In genomic region chr15:40493089-40493840, GRCh38 we compare ENCODE assay signal across 10 cellular contexts. TPM values are rescaled to one million over a fixed set of nuclear protein-coding genes. Genes with fewer than 3 reads are reported as not detected.
A peak's percentile ranks its signal among the peaks of the same experiment; 100 is the strongest.
DNase-seq lines count a peak whose midpoint lies in the region; ATAC-seq and TF ChIP-seq lines count a peak whose summit lies in the region.
"Had no signal": no experiment of that assay in that cellular context is flagged by ENCODE, and none has a peak within 500 bp of the region (broad histone marks: within the 10 kb centered on the region; RNA-seq: fewer than 3 reads in every experiment).

No MANE protein-coding gene starts in this region.

- H3K27ac ChIP-seq in KMS-11 (no peak overlapping the region; the same call in 1 of the 2 replicates), mesendoderm (ENCODE audit: low read depth, low read length) (no peak overlapping the region)

- H3K79me2 ChIP-seq in KMS-11 (ENCODE audit: insufficient read depth, low read depth) (no peaks in the 10 kb centered on the region), mesendoderm (ENCODE audit: control insufficient read depth, insufficient read depth, low read length) (no peaks in the 10 kb centered on the region)

- H2BK5ac ChIP-seq in mesendoderm (ENCODE audit: low read length) = no peak overlapping the region

- H3K27me3 ChIP-seq in KMS-11 (ENCODE audit: insufficient read depth, low read depth) = no peaks in the 10 kb centered on the region
- no peaks in the 10 kb centered on the region for H3K27me3 ChIP-seq in mesendoderm (ENCODE audit: insufficient read depth, low read length, poor library complexity)

- H3K27ac Mint-ChIP-seq in activated naive CD8-positive, alpha-beta T cell = peak overlapping the region; percentile 64
- H3K27ac Mint-ChIP-seq: immature natural killer cell had no signal

- H3K36me3 Mint-ChIP-seq in activated naive CD8-positive, alpha-beta T cell = no peaks in the 10 kb centered on the region
- H3K36me3 Mint-ChIP-seq: immature natural killer cell had no signal

- intact Hi-C loops in posterior cingulate gyrus (cut with DNase I) = no loop called here

- TF ChIP-seq CTCF in KMS-11 (conservative IDR thresholded peaks at IDR 0.05; ENCODE audit: low read depth, low read length) = no peak

- H3K4me1 ChIP-seq in KMS-11 (ENCODE audit: low read depth, poor library complexity, severe bottlenecking) = peaks cover 20% of the 10 kb centered on the region
- H3K4me1 ChIP-seq in mesendoderm (ENCODE audit: control insufficient read depth, low read depth, low read length) = no peaks in the 10 kb centered on the region

- peak overlapping the region; percentile 8 for H3K4me3 Mint-ChIP-seq in activated naive CD8-positive, alpha-beta T cell
- H3K4me3 Mint-ChIP-seq: immature natural killer cell had no signal

- no peak overlapping the region for H4K5ac ChIP-seq in mesendoderm (ENCODE audit: low read length)

- peaks cover 36% of the 10 kb centered on the region for H3K4me1 Mint-ChIP-seq in activated naive CD8-positive, alpha-beta T cell (ENCODE audit: low read depth)
- H3K4me1 Mint-ChIP-seq: immature natural killer cell had no signal

- no peak overlapping the region for H3K4ac ChIP-seq in mesendoderm (ENCODE audit: low read depth, low read length)

- H3K36me3 ChIP-seq in KMS-11 (ENCODE audit: insufficient read depth) (no peaks in the 10 kb centered on the region), mesendoderm (ENCODE audit: control insufficient read depth, insufficient read depth, low read length) (no peaks in the 10 kb centered on the region)

- DNase-seq in T-helper 22 cell (ENCODE audit: low read depth) = peak; percentile 55
- DNase-seq in stimulated activated CD4-positive, alpha-beta T cell treated with anti-CD3 and anti-CD28 coated beads, TNF-alpha, amount 100 ng/mL, for 4 hours (ENCODE audit: low read depth in 3 of 3) = peak in 2 of 3 experiments; percentile 35 to 45
- DNase-seq in putamen (ENCODE audit: low spot score) = no peak
- no peak for DNase-seq in mesendoderm
- no peak for DNase-seq in posterior cingulate gyrus
- DNase-seq: immature natural killer cell, NCI-H526 treated with DMSO at 0.1 percent for 48 hours had no signal

- peak overlapping the region; percentile 9; the same call in 1 of the 2 replicates for H2AFZ ChIP-seq in KMS-11 (ENCODE audit: low read depth)

- no peak overlapping the region for H3K23ac ChIP-seq in mesendoderm (ENCODE audit: low read length)

- no peak overlapping the region for H3K9ac ChIP-seq in KMS-11
- no peak overlapping the region for H3K9ac ChIP-seq in mesendoderm (ENCODE audit: low read length)

- no peaks in the 10 kb centered on the region for H3K27me3 Mint-ChIP-seq in activated naive CD8-positive, alpha-beta T cell

- no peak overlapping the region for H3K4me3 ChIP-seq in KMS-11 (IDR thresholded peaks at IDR 0.05; ENCODE audit: insufficient read depth, low read depth, low read length)
- H3K4me3 ChIP-seq in mesendoderm (ENCODE audit: low read length) = no peak overlapping the region

- no peak overlapping the region for H2AK5ac ChIP-seq in mesendoderm (ENCODE audit: low read length)

- WGBS in mesendoderm (ENCODE audit: extremely low coverage, insufficient coverage, low lambda C conversion rate) = no CpG with 5 or more reads among the region's 8 CpGs

- no peak overlapping the region for H2BK120ac ChIP-seq in mesendoderm (ENCODE audit: low read depth, low read length)

- H3K9me3 Mint-ChIP-seq in activated naive CD8-positive, alpha-beta T cell (ENCODE audit: low read depth) = no peaks in the 10 kb centered on the region
- H3K9me3 Mint-ChIP-seq: immature natural killer cell had no signal

- H3K56ac ChIP-seq in mesendoderm (ENCODE audit: low read length) = no peak overlapping the region

- H3K18ac ChIP-seq in mesendoderm (ENCODE audit: low read length) = no peak overlapping the region

- ATAC-seq in GM19351 (IDR thresholded peaks at IDR 0.05; ENCODE audit: unreplicated experiment) = no peak

- H4K8ac ChIP-seq in mesendoderm (ENCODE audit: low read depth, low read length) = no peak overlapping the region

- H4K20me1 ChIP-seq in KMS-11 (ENCODE audit: insufficient read depth) = no peaks in the 10 kb centered on the region

- H3K4me2 ChIP-seq in KMS-11 = peak overlapping the region; percentile 12; the same call in 1 of the 2 replicates
- no peak overlapping the region for H3K4me2 ChIP-seq in mesendoderm (ENCODE audit: low read length)

- no peaks in the 10 kb centered on the region for H3K79me1 ChIP-seq in mesendoderm (ENCODE audit: low read length)

- no peak overlapping the region for H2BK15ac ChIP-seq in mesendoderm (replicated peaks; ENCODE audit: low read depth)

RNA-seq across cellular contexts. Expression of gene CHST14, which starts 22.5 kb away (rescaled TPM):
- 12.4 TPM for polyA plus RNA-seq in mesendoderm (2013, experiment 1 of 2)
- 12.4 TPM for polyA plus RNA-seq in mesendoderm (2013, experiment 2 of 2)

RNA-seq across cellular contexts. Expression of gene BAHD1, which starts 52.5 kb away (rescaled TPM):
- polyA plus RNA-seq in mesendoderm (2013, experiment 1 of 2) = 19.9 TPM
- polyA plus RNA-seq in mesendoderm (2013, experiment 2 of 2) = 20.3 TPM

Comparison
In these comparisons a context has a peak if more than half of its experiments do, and no peak if none do; other contexts are left out.
1. DNase-seq: peak in T-helper 22 cell (single experiment) and stimulated activated CD4-positive, alpha-beta T cell treated with anti-CD3 and anti-CD28 coated beads, TNF-alpha, amount 100 ng/mL, for 4 hours (2 of 3); none in putamen (single experiment), mesendoderm (single experiment) and posterior cingulate gyrus (0 of 10).